26 cellular contexts compared by ENCODE assay signal in the genomic region with DNA sequence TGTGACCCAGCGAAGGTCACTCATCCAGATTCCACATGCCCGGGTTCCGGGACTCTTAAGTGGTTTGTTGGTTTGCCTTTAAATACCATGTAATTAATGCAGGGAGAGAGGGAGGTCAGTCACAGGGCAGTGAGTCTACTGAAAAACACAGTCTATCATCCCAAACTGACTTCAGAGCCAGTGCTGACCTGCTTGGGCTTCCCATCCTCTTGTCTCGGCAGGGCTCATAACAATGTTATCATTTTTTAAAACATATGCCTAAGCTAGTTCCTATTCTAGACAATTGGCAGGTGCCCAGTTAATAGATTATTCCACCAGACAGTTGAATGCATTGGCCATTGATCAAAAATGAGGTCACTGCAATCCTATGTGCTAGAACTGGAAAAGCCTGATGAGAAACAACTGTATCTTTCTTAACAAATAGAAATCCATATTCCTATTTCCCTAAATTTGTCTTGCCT. TPM values are rescaled to one million over a fixed set of nuclear protein-coding genes. Genes with fewer than 3 reads are reported as not detected.
A peak's percentile ranks its signal among the peaks of the same experiment; 100 is the strongest.
DNase-seq lines count a peak whose midpoint lies in the region; ATAC-seq, FAIRE-seq and TF ChIP-seq lines count a peak whose summit lies in the region.
"Had no signal": no experiment of that assay in that cellular context is flagged by ENCODE, and none has a peak within 500 bp of the region (broad histone marks: within the 10 kb centered on the region; RNA-seq: fewer than 3 reads in every experiment).

No MANE protein-coding gene starts in this region.

- WGBS in pancreas, 2 donors: 49 to 59% methylated on average over 4 of the region's 4 CpGs

- intact Hi-C loops in pancreas (cut with DNase I): no loop called here

- ATAC-seq in pancreas (peak in 3 of 4 donors; percentile 32 to 49 (median 44)), HG03432 (IDR thresholded peaks at IDR 0.05; ENCODE audit: unreplicated experiment) (no peak)

- DNase-seq in LNCaP clone FGC (ENCODE audit: low read depth): peak; percentile 17
- DNase-seq in astrocyte of the hippocampus (ENCODE audit: low read depth, low spot score): peak; percentile 71
- DNase-seq in fibroblast of pulmonary artery (ENCODE audit: low read depth): peak; percentile 65
- no peak for DNase-seq in pancreas
- no peak for DNase-seq in NCI-H510A treated with DMSO at 0.1 percent for 48 hours (lab: John Stamatoyannopoulos, UW)
- no peak for DNase-seq in GM13977 (ENCODE audit: low spot score)
- DNase-seq in NCI-H2029 (lab: John Stamatoyannopoulos, UW): no peak
- DNase-seq: activated CD8-positive, alpha-beta memory T cell treated with anti-CD3 and anti-CD28 coated beads for 24 hours; activated naive CD4-positive, alpha-beta T cell treated with anti-CD3 and anti-CD28 coated beads, Interleukin-2, amount 10 ng/mL, durations not matched to agents 7 days and 5 days; activated T-cell treated with anti-CD3 and anti-CD28 coated beads, Interleukin-2, amount 50 U/mL, for 48 hours; anterior cingulate cortex; CD4-positive, alpha-beta memory T cell; DMS53; kidney glomerular epithelial cell; NCI-H1092 treated with DMSO at 0.1 percent for 48 hours; NCI-H69; nephron progenitor cell; Right ventricle myocardium superior; stimulated activated CD4-positive, alpha-beta T cell treated with anti-CD3 and anti-CD28 coated beads, Interleukin-2, amount 100 ng/mL, for 24 hours; stimulated activated naive CD4-positive, alpha-beta T cell; transverse colon had no signal

- no peaks in the 10 kb centered on the region for H3K9me3 ChIP-seq in pancreas
- H3K9me3 ChIP-seq: HAP-1, prostate gland, transverse colon had no signal

- peak overlapping the region in 1 of 4 donors; percentile 31 for H3K27ac ChIP-seq in pancreas
- H3K27ac ChIP-seq: prostate gland had no signal

- peaks cover 0 to 9% (median 0%) of the 10 kb centered on the region in 3 donors for H3K4me1 ChIP-seq in pancreas
- H3K4me1 ChIP-seq: prostate gland had no signal

- in situ Hi-C loops in GM13977 (cut with MboI; ENCODE audit: low pct_unique_long_range_greater_than_20kb, low sequenced_read_pairs, unreplicated experiment): no loop called here

- no peak for FAIRE-seq in pancreas (lab: Jason Lieb, UNC)
- FAIRE-seq: endometrium, GM12892 had no signal

- TF ChIP-seq CTCF in LNCaP clone FGC (IDR thresholded peaks at IDR 0.05; ENCODE audit: control insufficient read depth, extremely low read depth, insufficient read depth) (no peak), fibroblast of pulmonary artery (IDR thresholded peaks at IDR 0.05; ENCODE audit: low read length, missing control alignments) (no peak), pancreas (IDR thresholded peaks at IDR 0.05) (no peak), GM13977 (IDR thresholded peaks at IDR 0.05; ENCODE audit: extremely low read depth, insufficient read depth, missing control alignments) (no peak)

- H3K36me3 ChIP-seq in pancreas: no peaks in the 10 kb centered on the region
- H3K36me3 ChIP-seq: HAP-1, prostate gland, transverse colon had no signal

- H3K27me3 ChIP-seq in pancreas: no peaks in the 10 kb centered on the region
- H3K27me3 ChIP-seq: transverse colon had no signal

- H3K4me3 ChIP-seq in LNCaP clone FGC (ENCODE audit: low read depth, low read length) (no peak overlapping the region), fibroblast of pulmonary artery (replicated peaks; ENCODE audit: low read depth, low read length) (no peak overlapping the region), pancreas (no peak overlapping the region)
- H3K4me3 ChIP-seq: HAP-1, prostate gland, transverse colon had no signal

RNA-seq across cellular contexts. Expression of a gene that starts 51.6 kb away (rescaled TPM):
- total RNA-seq in pancreas: 10 to 100 TPM in 5 of 6 donors, 1 to 10 TPM in 1; 9.5 to 16.2 (median 14.3) TPM
- polyA plus RNA-seq in pancreas: 1 to 10 TPM; 6.6 to 8.5 TPM
- total RNA-seq: CD4-positive, alpha-beta memory T cell had no signal
- polyA plus RNA-seq: CD4-positive, alpha-beta memory T cell had no signal

Comparison
In these comparisons a context has a peak if more than half of its experiments do, and no peak if none do; other contexts are left out.
1. DNase-seq: peak in LNCaP clone FGC (single experiment), astrocyte of the hippocampus (single experiment) and fibroblast of pulmonary artery (single experiment); none in pancreas (0 of 6), NCI-H510A treated with DMSO at 0.1 percent for 48 hours (single experiment), GM13977 (single experiment) and NCI-H2029 (single experiment).